In genomic region chr19:51505904-51506303, GRCh38 we compare ENCODE assay signal across 1 cellular context.
TF ChIP-seq lines count a peak whose summit lies in the region.

No MANE protein-coding gene starts in this region.

TF ChIP-seq in K562, 482 proteins besides CTCF, POLR2A, EP300 and RAD21:
- peak; percentile 49 for TF ChIP-seq MGA (IDR thresholded peaks at IDR 0.05)
- TF ChIP-seq DMBX1 (CRISPR knock-in tag; IDR thresholded peaks at IDR 0.05; ENCODE audit: borderline replicate concordance), result peak; percentile 59; the same call in 1 of the 2 replicates
- no peak for TF ChIP-seq ARHGAP35 (IDR thresholded peaks at IDR 0.05; ENCODE audit: partially characterized antibody)
- TF ChIP-seq ZNF592 (IDR thresholded peaks at IDR 0.05), result 0 out of 2 replicates have a peak, but pooled peaks have one; percentile 32
- TF ChIP-seq FOXK2 (conservative IDR thresholded peaks at IDR 0.05 in 1 of 2, IDR thresholded peaks at IDR 0.05 in 1 of 2; ENCODE audit: low read depth in 2 of 2), result 0 out of 4 replicates have a peak, but pooled peaks of 1 of the 2 experiments have one; percentile 24
